ENCODE assay signal across 1 cellular context in the genomic region with DNA sequence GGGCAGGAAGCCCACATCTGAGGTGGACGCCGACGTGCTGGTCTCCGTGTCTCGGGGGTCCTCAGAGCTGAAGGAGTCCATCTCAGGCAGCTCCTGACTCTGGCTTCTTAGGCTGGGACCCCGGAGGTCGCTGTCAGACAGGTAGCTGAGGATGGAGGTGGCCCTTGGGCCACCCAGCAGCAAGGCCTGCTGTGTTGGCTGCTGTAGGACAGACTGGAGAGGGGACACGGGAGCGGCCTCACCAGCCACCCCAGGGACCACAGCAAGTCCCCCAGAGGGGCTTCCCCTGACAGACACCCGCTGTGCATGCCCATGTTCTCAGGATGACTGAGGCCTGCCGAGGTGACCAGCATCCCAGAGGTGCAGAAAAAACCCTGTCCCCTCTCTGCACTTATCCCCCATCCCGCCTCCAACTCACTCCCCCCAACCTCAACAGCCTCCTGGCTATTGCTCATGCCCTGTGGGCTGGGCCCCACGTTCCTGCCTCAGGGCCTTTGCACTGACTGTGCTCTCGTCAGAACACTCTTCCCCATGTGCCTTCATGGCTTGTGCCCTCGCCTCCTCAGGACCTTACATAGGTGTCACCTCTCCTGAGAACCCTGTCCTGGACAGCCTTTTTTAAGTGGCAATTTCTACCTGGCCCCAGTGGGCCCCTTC.
TF ChIP-seq lines count a peak whose summit lies in the region.

No MANE protein-coding gene starts in this region.

TF ChIP-seq in HepG2, 621 proteins besides CTCF, POLR2A, EP300 and RAD21 (continued from another document):
- TF ChIP-seq, protein P1, sequence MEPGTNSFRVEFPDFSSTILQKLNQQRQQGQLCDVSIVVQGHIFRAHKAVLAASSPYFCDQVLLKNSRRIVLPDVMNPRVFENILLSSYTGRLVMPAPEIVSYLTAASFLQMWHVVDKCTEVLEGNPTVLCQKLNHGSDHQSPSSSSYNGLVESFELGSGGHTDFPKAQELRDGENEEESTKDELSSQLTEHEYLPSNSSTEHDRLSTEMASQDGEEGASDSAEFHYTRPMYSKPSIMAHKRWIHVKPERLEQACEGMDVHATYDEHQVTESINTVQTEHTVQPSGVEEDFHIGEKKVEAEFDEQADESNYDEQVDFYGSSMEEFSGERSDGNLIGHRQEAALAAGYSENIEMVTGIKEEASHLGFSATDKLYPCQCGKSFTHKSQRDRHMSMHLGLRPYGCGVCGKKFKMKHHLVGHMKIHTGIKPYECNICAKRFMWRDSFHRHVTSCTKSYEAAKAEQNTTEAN (CRISPR knock-in tag; conservative IDR thresholded peaks at IDR 0.05): no peak
- TF ChIP-seq, protein P2, sequence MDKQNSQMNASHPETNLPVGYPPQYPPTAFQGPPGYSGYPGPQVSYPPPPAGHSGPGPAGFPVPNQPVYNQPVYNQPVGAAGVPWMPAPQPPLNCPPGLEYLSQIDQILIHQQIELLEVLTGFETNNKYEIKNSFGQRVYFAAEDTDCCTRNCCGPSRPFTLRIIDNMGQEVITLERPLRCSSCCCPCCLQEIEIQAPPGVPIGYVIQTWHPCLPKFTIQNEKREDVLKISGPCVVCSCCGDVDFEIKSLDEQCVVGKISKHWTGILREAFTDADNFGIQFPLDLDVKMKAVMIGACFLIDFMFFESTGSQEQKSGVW (CRISPR knock-in tag; IDR thresholded peaks at IDR 0.05; ENCODE audit: borderline replicate concordance): no peak
- TF ChIP-seq XRCC5 (optimal IDR thresholded peaks at IDR 0.05; ENCODE audit: low read length): no peak
- TF ChIP-seq ZSCAN22 (CRISPR knock-in tag; IDR thresholded peaks at IDR 0.05): no peak
- TF ChIP-seq, protein P3, sequence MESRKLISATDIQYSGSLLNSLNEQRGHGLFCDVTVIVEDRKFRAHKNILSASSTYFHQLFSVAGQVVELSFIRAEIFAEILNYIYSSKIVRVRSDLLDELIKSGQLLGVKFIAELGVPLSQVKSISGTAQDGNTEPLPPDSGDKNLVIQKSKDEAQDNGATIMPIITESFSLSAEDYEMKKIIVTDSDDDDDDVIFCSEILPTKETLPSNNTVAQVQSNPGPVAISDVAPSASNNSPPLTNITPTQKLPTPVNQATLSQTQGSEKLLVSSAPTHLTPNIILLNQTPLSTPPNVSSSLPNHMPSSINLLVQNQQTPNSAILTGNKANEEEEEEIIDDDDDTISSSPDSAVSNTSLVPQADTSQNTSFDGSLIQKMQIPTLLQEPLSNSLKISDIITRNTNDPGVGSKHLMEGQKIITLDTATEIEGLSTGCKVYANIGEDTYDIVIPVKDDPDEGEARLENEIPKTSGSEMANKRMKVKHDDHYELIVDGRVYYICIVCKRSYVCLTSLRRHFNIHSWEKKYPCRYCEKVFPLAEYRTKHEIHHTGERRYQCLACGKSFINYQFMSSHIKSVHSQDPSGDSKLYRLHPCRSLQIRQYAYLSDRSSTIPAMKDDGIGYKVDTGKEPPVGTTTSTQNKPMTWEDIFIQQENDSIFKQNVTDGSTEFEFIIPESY (CRISPR knock-in tag; IDR thresholded peaks at IDR 0.05): no peak
- peak; percentile 35; the same call in 1 of the 2 replicates for TF ChIP-seq HDAC1 (CRISPR knock-in tag; IDR thresholded peaks at IDR 0.05)
- TF ChIP-seq SSRP1 (CRISPR knock-in tag; IDR thresholded peaks at IDR 0.05): no peak
- no peak for TF ChIP-seq ZNF616 (CRISPR knock-in tag; IDR thresholded peaks at IDR 0.05; ENCODE audit: low read depth)
- peak; percentile 97 for TF ChIP-seq ZMYM3 (CRISPR knock-in tag; IDR thresholded peaks at IDR 0.05)
- TF ChIP-seq, protein P4, sequence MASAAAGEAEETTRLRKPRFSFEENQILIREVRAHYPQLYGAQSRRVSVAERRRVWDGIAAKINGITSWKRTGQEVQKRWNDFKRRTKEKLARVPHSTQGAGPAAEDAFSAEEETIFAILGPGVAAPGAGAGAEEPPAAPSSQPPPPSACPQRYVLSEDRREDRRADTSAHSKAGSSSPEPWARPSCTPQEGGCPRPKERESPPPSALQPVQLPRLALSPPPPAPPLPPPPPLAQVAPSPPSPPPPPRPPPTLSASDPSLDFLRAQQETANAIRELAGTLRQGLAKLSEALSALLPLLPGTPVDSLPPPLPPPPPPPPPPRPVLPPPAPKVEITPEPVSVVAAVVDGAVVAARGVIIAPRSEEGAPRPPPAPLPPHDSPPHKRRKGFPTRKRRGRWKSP (CRISPR knock-in tag; IDR thresholded peaks at IDR 0.05): no peak
- TF ChIP-seq, protein P5, sequence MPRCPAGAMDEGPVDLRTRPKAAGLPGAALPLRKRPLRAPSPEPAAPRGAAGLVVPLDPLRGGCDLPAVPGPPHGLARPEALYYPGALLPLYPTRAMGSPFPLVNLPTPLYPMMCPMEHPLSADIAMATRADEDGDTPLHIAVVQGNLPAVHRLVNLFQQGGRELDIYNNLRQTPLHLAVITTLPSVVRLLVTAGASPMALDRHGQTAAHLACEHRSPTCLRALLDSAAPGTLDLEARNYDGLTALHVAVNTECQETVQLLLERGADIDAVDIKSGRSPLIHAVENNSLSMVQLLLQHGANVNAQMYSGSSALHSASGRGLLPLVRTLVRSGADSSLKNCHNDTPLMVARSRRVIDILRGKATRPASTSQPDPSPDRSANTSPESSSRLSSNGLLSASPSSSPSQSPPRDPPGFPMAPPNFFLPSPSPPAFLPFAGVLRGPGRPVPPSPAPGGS (CRISPR knock-in tag; IDR thresholded peaks at IDR 0.05): 0 out of 2 replicates have a peak, but pooled peaks have one; percentile 52
- no peak for TF ChIP-seq CHCHD3 (CRISPR knock-in tag; IDR thresholded peaks at IDR 0.05)
- peak; percentile 48 for TF ChIP-seq IKZF4 (CRISPR knock-in tag; IDR thresholded peaks at IDR 0.05; ENCODE audit: borderline replicate concordance, low read depth, not compliant biosample characterization)
- TF ChIP-seq ZNF331 (CRISPR knock-in tag; IDR thresholded peaks at IDR 0.05): no peak
- no peak for TF ChIP-seq MED13 (CRISPR knock-in tag; IDR thresholded peaks at IDR 0.05)
- TF ChIP-seq U2AF2 (IDR thresholded peaks at IDR 0.05; ENCODE audit: low read depth, low read length): no peak
- 0 out of 2 replicates have a peak, but pooled peaks have one; percentile 31 for TF ChIP-seq ZSCAN21 (CRISPR knock-in tag; IDR thresholded peaks at IDR 0.05; ENCODE audit: borderline replicate concordance)
- TF ChIP-seq ESRRA (CRISPR knock-in tag; IDR thresholded peaks at IDR 0.05; ENCODE audit: low read depth): no peak
- TF ChIP-seq, protein P6, sequence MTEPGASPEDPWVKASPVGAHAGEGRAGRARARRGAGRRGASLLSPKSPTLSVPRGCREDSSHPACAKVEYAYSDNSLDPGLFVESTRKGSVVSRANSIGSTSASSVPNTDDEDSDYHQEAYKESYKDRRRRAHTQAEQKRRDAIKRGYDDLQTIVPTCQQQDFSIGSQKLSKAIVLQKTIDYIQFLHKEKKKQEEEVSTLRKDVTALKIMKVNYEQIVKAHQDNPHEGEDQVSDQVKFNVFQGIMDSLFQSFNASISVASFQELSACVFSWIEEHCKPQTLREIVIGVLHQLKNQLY (CRISPR knock-in tag; IDR thresholded peaks at IDR 0.05): no peak
- no peak for TF ChIP-seq HDAC2 (CRISPR knock-in tag; IDR thresholded peaks at IDR 0.05)
- TF ChIP-seq ZNF274 (CRISPR knock-in tag; IDR thresholded peaks at IDR 0.05): 0 out of 2 replicates have a peak, but pooled peaks have one; percentile 23
- TF ChIP-seq PCBP1 (IDR thresholded peaks at IDR 0.05; ENCODE audit: borderline replicate concordance, low read depth, low read length): 0 out of 2 replicates have a peak, but pooled peaks have one; percentile 6
- no peak for TF ChIP-seq KDM5B (CRISPR knock-in tag; IDR thresholded peaks at IDR 0.05; ENCODE audit: borderline replicate concordance)
- TF ChIP-seq KDM4B (CRISPR knock-in tag; IDR thresholded peaks at IDR 0.05): no peak
- TF ChIP-seq, protein P7, sequence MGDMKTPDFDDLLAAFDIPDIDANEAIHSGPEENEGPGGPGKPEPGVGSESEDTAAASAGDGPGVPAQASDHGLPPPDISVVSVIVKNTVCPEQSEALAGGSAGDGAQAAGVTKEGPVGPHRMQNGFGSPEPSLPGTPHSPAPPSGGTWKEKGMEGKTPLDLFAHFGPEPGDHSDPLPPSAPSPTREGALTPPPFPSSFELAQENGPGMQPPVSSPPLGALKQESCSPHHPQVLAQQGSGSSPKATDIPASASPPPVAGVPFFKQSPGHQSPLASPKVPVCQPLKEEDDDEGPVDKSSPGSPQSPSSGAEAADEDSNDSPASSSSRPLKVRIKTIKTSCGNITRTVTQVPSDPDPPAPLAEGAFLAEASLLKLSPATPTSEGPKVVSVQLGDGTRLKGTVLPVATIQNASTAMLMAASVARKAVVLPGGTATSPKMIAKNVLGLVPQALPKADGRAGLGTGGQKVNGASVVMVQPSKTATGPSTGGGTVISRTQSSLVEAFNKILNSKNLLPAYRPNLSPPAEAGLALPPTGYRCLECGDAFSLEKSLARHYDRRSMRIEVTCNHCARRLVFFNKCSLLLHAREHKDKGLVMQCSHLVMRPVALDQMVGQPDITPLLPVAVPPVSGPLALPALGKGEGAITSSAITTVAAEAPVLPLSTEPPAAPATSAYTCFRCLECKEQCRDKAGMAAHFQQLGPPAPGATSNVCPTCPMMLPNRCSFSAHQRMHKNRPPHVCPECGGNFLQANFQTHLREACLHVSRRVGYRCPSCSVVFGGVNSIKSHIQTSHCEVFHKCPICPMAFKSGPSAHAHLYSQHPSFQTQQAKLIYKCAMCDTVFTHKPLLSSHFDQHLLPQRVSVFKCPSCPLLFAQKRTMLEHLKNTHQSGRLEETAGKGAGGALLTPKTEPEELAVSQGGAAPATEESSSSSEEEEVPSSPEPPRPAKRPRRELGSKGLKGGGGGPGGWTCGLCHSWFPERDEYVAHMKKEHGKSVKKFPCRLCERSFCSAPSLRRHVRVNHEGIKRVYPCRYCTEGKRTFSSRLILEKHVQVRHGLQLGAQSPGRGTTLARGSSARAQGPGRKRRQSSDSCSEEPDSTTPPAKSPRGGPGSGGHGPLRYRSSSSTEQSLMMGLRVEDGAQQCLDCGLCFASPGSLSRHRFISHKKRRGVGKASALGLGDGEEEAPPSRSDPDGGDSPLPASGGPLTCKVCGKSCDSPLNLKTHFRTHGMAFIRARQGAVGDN (CRISPR knock-in tag; IDR thresholded peaks at IDR 0.05): peak; percentile 34; the same call in 1 of the 2 replicates
- TF ChIP-seq ZNF441 (CRISPR knock-in tag; IDR thresholded peaks at IDR 0.05; ENCODE audit: borderline replicate concordance): no peak
- peak; percentile 72 for TF ChIP-seq ZNF883 (CRISPR knock-in tag; IDR thresholded peaks at IDR 0.05; ENCODE audit: not compliant biosample characterization)
- TF ChIP-seq KDM1A (CRISPR knock-in tag; IDR thresholded peaks at IDR 0.05): peak; percentile 85
- no peak for TF ChIP-seq KDM5A (IDR thresholded peaks at IDR 0.05; ENCODE audit: borderline replicate concordance, low read length)
- TF ChIP-seq ZNF367 (CRISPR knock-in tag; IDR thresholded peaks at IDR 0.05; ENCODE audit: borderline replicate concordance): no peak
- TF ChIP-seq, protein P8, sequence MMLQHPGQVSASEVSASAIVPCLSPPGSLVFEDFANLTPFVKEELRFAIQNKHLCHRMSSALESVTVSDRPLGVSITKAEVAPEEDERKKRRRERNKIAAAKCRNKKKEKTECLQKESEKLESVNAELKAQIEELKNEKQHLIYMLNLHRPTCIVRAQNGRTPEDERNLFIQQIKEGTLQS (CRISPR knock-in tag; IDR thresholded peaks at IDR 0.05): no peak
- no peak for TF ChIP-seq ZNF674 (CRISPR knock-in tag; IDR thresholded peaks at IDR 0.05; ENCODE audit: low read depth)
